1 cellular context compared by ENCODE assay signal in genomic region chr15:38650936-38651327, GRCh38.
TF ChIP-seq lines count a peak whose summit lies in the region.

No MANE protein-coding gene starts in this region.

TF ChIP-seq in GM12878, 131 proteins besides CTCF, POLR2A, EP300 and RAD21 (continued from another document and continues in another):
- TF ChIP-seq BRCA1 (IDR thresholded peaks at IDR 0.05; ENCODE audit: low read depth, low read length) (no peak), IRF3 (IDR thresholded peaks at IDR 0.05) (no peak), CEBPZ (IDR thresholded peaks at IDR 0.05; ENCODE audit: low read depth, low read length) (no peak), RUNX3 (IDR thresholded peaks at IDR 0.05; ENCODE audit: low read length) (peak; percentile 21; the same call in 1 of the 2 replicates), ZNF384 (IDR thresholded peaks at IDR 0.05; ENCODE audit: borderline replicate concordance, low read depth, low read length) (no peak; the same call in 1 of the 2 replicates), CBX3 (IDR thresholded peaks at IDR 0.05; ENCODE audit: borderline replicate concordance, low read depth) (no peak), ZNF207 (IDR thresholded peaks at IDR 0.05; ENCODE audit: borderline replicate concordance) (no peak), BCL11A (IDR thresholded peaks at IDR 0.05; ENCODE audit: low read depth, low read length) (no peak), SMC3 (IDR thresholded peaks at IDR 0.05; ENCODE audit: borderline replicate concordance, low read length) (no peak), IKZF1 (conservative IDR thresholded peaks at IDR 0.05) (peak; percentile 58), RELB (IDR thresholded peaks at IDR 0.05; ENCODE audit: low read depth) (peak; percentile 29; the same call in 1 of the 2 replicates), MTA3 (IDR thresholded peaks at IDR 0.05; ENCODE audit: borderline replicate concordance, low read length) (peak; percentile 34; the same call in 1 of the 2 replicates), E4F1 (IDR thresholded peaks at IDR 0.05; ENCODE audit: borderline replicate concordance, partially characterized antibody) (no peak), ZBTB4 (CRISPR knock-in tag; IDR thresholded peaks at IDR 0.05) (no peak), PAX8 (IDR thresholded peaks at IDR 0.05) (peak; percentile 19; the same call in 1 of the 2 replicates), MEF2B (IDR thresholded peaks at IDR 0.05; ENCODE audit: partially characterized antibody, poor library complexity, severe bottlenecking) (peak; percentile 75), REST (IDR thresholded peaks at IDR 0.05; ENCODE audit: low read depth, low read length) (no peak), CHD1 (IDR thresholded peaks at IDR 0.05; ENCODE audit: low read depth, low read length) (no peak), EZH2 (IDR thresholded peaks at IDR 0.05; ENCODE audit: borderline replicate concordance, control insufficient read depth, low read depth, low read length) (no peak), SMAD1 (IDR thresholded peaks at IDR 0.05; ENCODE audit: low read depth, partially characterized antibody) (no peak), ETV6 (conservative IDR thresholded peaks at IDR 0.05 in 1 of 2, IDR thresholded peaks at IDR 0.05 in 1 of 2; ENCODE audit: borderline replicate concordance in 1 of 2, low read depth in 1 of 2) (no peak), SUPT20H (IDR thresholded peaks at IDR 0.05; ENCODE audit: borderline replicate concordance, control insufficient read depth, low read depth, low read length) (no peak), BACH1 (IDR thresholded peaks at IDR 0.05; ENCODE audit: borderline replicate concordance) (no peak), NFYA (IDR thresholded peaks at IDR 0.05; ENCODE audit: borderline replicate concordance, low read depth, low read length) (no peak), IRF5 (IDR thresholded peaks at IDR 0.05; ENCODE audit: borderline replicate concordance) (no peak), PML (IDR thresholded peaks at IDR 0.05; ENCODE audit: low read length) (no peak), RBBP5 (conservative IDR thresholded peaks at IDR 0.05) (no peak), DPF2 (IDR thresholded peaks at IDR 0.05) (peak; percentile 8; the same call in 1 of the 2 replicates), KLF5 (IDR thresholded peaks at IDR 0.05; ENCODE audit: partially characterized antibody) (no peak), ASH2L (IDR thresholded peaks at IDR 0.05; ENCODE audit: borderline replicate concordance, low read depth) (no peak), NRF1 (conservative IDR thresholded peaks at IDR 0.05; ENCODE audit: low read depth, low read length) (no peak), ZNF687 (IDR thresholded peaks at IDR 0.05) (no peak), SMAD5 (IDR thresholded peaks at IDR 0.05; ENCODE audit: low read depth) (no peak)
